In the genomic region with DNA sequence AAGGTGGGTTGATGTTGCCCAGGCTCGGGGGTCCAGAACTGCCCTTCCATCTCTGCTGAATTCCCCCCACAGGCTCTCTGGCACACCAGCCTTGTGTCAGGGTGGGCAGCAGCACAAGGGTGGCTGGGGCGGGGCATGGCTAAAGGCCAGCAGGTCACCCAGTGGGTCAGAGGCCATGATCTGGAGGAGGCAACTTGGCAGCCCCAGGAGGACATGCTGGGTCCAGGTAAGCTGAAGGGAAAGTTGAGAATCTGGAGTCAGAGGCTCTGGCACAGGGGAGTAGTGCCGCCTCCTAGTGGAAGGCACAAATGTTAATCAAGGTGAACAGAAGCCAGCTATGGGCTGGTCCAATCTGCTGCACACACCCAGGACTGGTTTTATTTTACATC, we compare ENCODE assay signal across 10 cellular contexts. TPM values are rescaled to one million over a fixed set of nuclear protein-coding genes. Genes with fewer than 3 reads are reported as not detected.
DNase-seq lines count a peak whose midpoint lies in the region; ATAC-seq, FAIRE-seq and TF ChIP-seq lines count a peak whose summit lies in the region.
"Had no signal": no experiment of that assay in that cellular context is flagged by ENCODE, and none has a peak within 500 bp of the region (broad histone marks: within the 10 kb centered on the region; RNA-seq: fewer than 3 reads in every experiment).

No MANE protein-coding gene starts in this region.

- DNase-seq in AG04450 (ENCODE audit: low read depth, low spot score) (no peak), iPS-NIHi7 (ENCODE audit: extremely low spot score) (peak; percentile 59), HTR-8/SVneo (ENCODE audit: insufficient read length, low spot score) (no peak), DMS153 treated with DMSO at 0.1 percent for 48 hours (lab: John Stamatoyannopoulos, UW; ENCODE audit: unreplicated experiment) (no peak)
- DNase-seq: Peyer's patch; stimulated activated CD4-positive, alpha-beta T cell treated with anti-CD3 and anti-CD28 coated beads, Interleukin-2, amount 100 ng/mL, for 48 hours had no signal

- no peak overlapping the region for H3K27ac ChIP-seq in AG04450 (ENCODE audit: low read depth, low read length)

- no peak overlapping the region for H3K4me3 ChIP-seq in AG04450 (ENCODE audit: low read depth, low read length)
- H3K4me3 ChIP-seq: Peyer's patch had no signal

- POLR2A ChIA-PET in AG04450 (lab: Yijun Ruan, JAX), result no interaction called here

- FAIRE-seq in HTR-8/SVneo (lab: Jason Lieb, UNC), result no peak

- CTCF ChIA-PET in AG04450 (lab: Charles Lee), result no interaction called here

- H3K27me3 ChIP-seq in AG04450 (ENCODE audit: control insufficient read depth, insufficient read depth, low read length), result no peaks in the 10 kb centered on the region
- H3K27me3 ChIP-seq: Peyer's patch had no signal

- TF ChIP-seq CTCF in AG04450 (IDR thresholded peaks at IDR 0.05; ENCODE audit: low read depth, low read length) (peak; percentile 23), GM12872 (IDR thresholded peaks at IDR 0.05; ENCODE audit: insufficient read depth, low read depth, low read length) (peak; percentile 48)

- ATAC-seq in SK-N-SH treated with all-trans-retinoic acid at 6 μM for 48 hours (peak; percentile 67), HG03175 (IDR thresholded peaks at IDR 0.05; ENCODE audit: unreplicated experiment) (no peak), GM19395 (IDR thresholded peaks at IDR 0.05; ENCODE audit: unreplicated experiment) (no peak)

- no peaks in the 10 kb centered on the region for H3K9me3 ChIP-seq in AG04450 (ENCODE audit: control insufficient read depth, insufficient read depth, low read length)
- H3K9me3 ChIP-seq: Peyer's patch had no signal

TF ChIP-seq in SK-N-SH treated with all-trans-retinoic acid at 6 μM for 48 hours, 23 proteins besides CTCF, POLR2A, EP300 and RAD21:
- TF ChIP-seq ZNF70 (CRISPR knock-in tag; IDR thresholded peaks at IDR 0.05) (no peak), CSDC2 (CRISPR knock-in tag; IDR thresholded peaks at IDR 0.05) (no peak), ZC3H10 (CRISPR knock-in tag; IDR thresholded peaks at IDR 0.05) (no peak), ZNF565 (CRISPR knock-in tag; conservative IDR thresholded peaks at IDR 0.05; ENCODE audit: low read depth) (no peak), OSR1 (CRISPR knock-in tag; IDR thresholded peaks at IDR 0.05) (no peak), ZFP30 (CRISPR knock-in tag; IDR thresholded peaks at IDR 0.05) (no peak)
- TF ChIP-seq, protein P1, sequence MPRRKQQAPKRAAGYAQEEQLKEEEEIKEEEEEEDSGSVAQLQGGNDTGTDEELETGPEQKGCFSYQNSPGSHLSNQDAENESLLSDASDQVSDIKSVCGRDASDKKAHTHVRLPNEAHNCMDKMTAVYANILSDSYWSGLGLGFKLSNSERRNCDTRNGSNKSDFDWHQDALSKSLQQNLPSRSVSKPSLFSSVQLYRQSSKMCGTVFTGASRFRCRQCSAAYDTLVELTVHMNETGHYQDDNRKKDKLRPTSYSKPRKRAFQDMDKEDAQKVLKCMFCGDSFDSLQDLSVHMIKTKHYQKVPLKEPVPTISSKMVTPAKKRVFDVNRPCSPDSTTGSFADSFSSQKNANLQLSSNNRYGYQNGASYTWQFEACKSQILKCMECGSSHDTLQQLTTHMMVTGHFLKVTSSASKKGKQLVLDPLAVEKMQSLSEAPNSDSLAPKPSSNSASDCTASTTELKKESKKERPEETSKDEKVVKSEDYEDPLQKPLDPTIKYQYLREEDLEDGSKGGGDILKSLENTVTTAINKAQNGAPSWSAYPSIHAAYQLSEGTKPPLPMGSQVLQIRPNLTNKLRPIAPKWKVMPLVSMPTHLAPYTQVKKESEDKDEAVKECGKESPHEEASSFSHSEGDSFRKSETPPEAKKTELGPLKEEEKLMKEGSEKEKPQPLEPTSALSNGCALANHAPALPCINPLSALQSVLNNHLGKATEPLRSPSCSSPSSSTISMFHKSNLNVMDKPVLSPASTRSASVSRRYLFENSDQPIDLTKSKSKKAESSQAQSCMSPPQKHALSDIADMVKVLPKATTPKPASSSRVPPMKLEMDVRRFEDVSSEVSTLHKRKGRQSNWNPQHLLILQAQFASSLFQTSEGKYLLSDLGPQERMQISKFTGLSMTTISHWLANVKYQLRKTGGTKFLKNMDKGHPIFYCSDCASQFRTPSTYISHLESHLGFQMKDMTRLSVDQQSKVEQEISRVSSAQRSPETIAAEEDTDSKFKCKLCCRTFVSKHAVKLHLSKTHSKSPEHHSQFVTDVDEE (CRISPR knock-in tag; IDR thresholded peaks at IDR 0.05), result no peak

RNA-seq across cellular contexts. Expression of gene TMEM8B, which starts 6.2 kb away (rescaled TPM):
- polyA plus RNA-seq in AG04450 (2011; rRNA removed), result 3.3 and 4.7 TPM in 2 replicates
- 4.1 and 5.5 TPM in 2 replicates for polyA minus RNA-seq in AG04450 (2011; rRNA and poly(A)+ RNA removed)

RNA-seq across cellular contexts. Expression of gene FAM221B, which starts 6.7 kb away (rescaled TPM):
- not detected in 2 replicates for polyA plus RNA-seq in AG04450 (2011; rRNA removed)
- polyA minus RNA-seq in AG04450 (2011; rRNA and poly(A)+ RNA removed), result not detected in 2 replicates

RNA-seq across cellular contexts. Expression of gene HINT2, which starts 20.4 kb away (rescaled TPM):
- polyA plus RNA-seq in AG04450 (2011; rRNA removed), result 17.5 and 18.5 TPM in 2 replicates
- polyA minus RNA-seq in AG04450 (2011; rRNA and poly(A)+ RNA removed), result 2.6 and 7.0 TPM in 2 replicates

RNA-seq across cellular contexts. Expression of gene SPAG8, which starts 23.1 kb away (rescaled TPM):
- 0.56 and 0.58 TPM in 2 replicates for polyA plus RNA-seq in AG04450 (2011; rRNA removed)
- 1.0 and 1.1 TPM in 2 replicates for polyA minus RNA-seq in AG04450 (2011; rRNA and poly(A)+ RNA removed)

RNA-seq across cellular contexts. Expression of gene OR13J1, which starts 35.0 kb away (rescaled TPM):
- polyA plus RNA-seq in AG04450 (2011; rRNA removed), result not detected in 2 replicates
- not detected in 2 replicates for polyA minus RNA-seq in AG04450 (2011; rRNA and poly(A)+ RNA removed)
